ENCODE assay signal across 30 cellular contexts in the genomic region with DNA sequence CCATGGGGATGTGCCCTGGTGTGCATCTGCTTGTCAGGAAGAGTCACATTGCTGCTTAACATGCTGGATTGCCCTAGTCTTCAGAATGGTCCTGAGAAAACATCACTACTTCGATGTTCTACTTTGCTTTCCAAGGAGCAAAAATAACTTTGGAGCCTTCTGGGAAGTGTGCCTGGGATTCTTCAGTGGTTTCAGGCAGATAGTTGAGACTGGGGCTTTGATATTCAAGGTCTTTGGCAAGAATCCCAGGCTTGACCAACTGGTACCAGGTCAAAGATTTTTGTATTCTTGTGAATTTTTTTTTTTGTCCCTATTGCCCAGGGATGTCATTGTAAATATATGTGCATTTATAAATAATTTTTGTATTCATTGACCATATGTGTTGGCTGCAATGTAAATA.
"Had no signal": no experiment of that assay in that cellular context is flagged by ENCODE, and none has a peak within 500 bp of the region (broad histone marks: within the 10 kb centered on the region; RNA-seq: fewer than 3 reads in every experiment).

No MANE protein-coding gene starts in this region.

- FAIRE-seq: endometrium, frontal cortex, islet of Langerhans had no signal

- H3K9ac ChIP-seq: parathyroid adenoma had no signal

- H3K4me1 ChIP-seq: colonic mucosa, esophagus squamous epithelium, parathyroid adenoma, right atrium auricular region had no signal

- H3K27ac ChIP-seq: colonic mucosa, epithelial cell of prostate, esophagus squamous epithelium, left ventricle myocardium inferior, parathyroid adenoma, psoas muscle, right atrium auricular region had no signal

- H3K9me3 Mint-ChIP-seq: activated CD4-positive, alpha-beta memory T cell treated with anti-CD3 and anti-CD28 coated beads for 36 hours; activated CD4-positive, alpha-beta T cell treated with anti-CD3 and anti-CD28 coated beads, Interleukin-2, amount 10 ng/mL, durations not matched to agents 24 days and 14 days; activated naive CD4-positive, alpha-beta T cell treated with anti-CD3 and anti-CD28 coated beads, Interleukin-2, amount 10 ng/mL, durations not matched to agents 7 days and 5 days; naive thymus-derived CD4-positive, alpha-beta T cell; stimulated activated naive CD8-positive, alpha-beta T cell treated with anti-CD3 and anti-CD28 coated beads, Interleukin-15, Interleukin-2, amounts not matched to agents 100 ng/mL and 50 ng/mL, for 24 hours had no signal

- H2AFZ ChIP-seq: parathyroid adenoma had no signal

- H3K27me3 Mint-ChIP-seq: activated CD4-positive, alpha-beta memory T cell treated with anti-CD3 and anti-CD28 coated beads for 36 hours; activated CD4-positive, alpha-beta T cell treated with anti-CD3 and anti-CD28 coated beads, Interleukin-2, amount 10 ng/mL, durations not matched to agents 24 days and 14 days; activated naive CD4-positive, alpha-beta T cell treated with anti-CD3 and anti-CD28 coated beads, Interleukin-2, amount 10 ng/mL, durations not matched to agents 7 days and 5 days; activated naive CD8-positive, alpha-beta T cell treated with anti-CD3 and anti-CD28 coated beads, Interleukin-2, amount 10 ng/mL, durations not matched to agents 7 days and 5 days; naive thymus-derived CD4-positive, alpha-beta T cell; stimulated activated naive CD8-positive, alpha-beta T cell treated with anti-CD3 and anti-CD28 coated beads, Interleukin-15, Interleukin-2, amounts not matched to agents 100 ng/mL and 50 ng/mL, for 24 hours; T-helper 17 cell had no signal

- H3K27ac Mint-ChIP-seq: activated CD4-positive, alpha-beta memory T cell treated with anti-CD3 and anti-CD28 coated beads for 36 hours; activated CD4-positive, alpha-beta T cell treated with anti-CD3 and anti-CD28 coated beads, Interleukin-2, amount 10 ng/mL, durations not matched to agents 24 days and 14 days; activated naive CD4-positive, alpha-beta T cell treated with anti-CD3 and anti-CD28 coated beads, Interleukin-2, amount 10 ng/mL, durations not matched to agents 7 days and 5 days; activated naive CD8-positive, alpha-beta T cell treated with anti-CD3 and anti-CD28 coated beads, Interleukin-2, amount 10 ng/mL, durations not matched to agents 7 days and 5 days; stimulated activated naive CD8-positive, alpha-beta T cell treated with anti-CD3 and anti-CD28 coated beads, Interleukin-15, Interleukin-2, amounts not matched to agents 100 ng/mL and 50 ng/mL, for 24 hours; T-helper 17 cell had no signal

- H3K4me3 ChIP-seq: colonic mucosa, esophagus squamous epithelium, left ventricle myocardium inferior, lung, mucosa of descending colon, psoas muscle, right atrium auricular region, thyroid gland had no signal

- H3K79me2 ChIP-seq: parathyroid adenoma had no signal

- DNase-seq: activated CD4-positive, alpha-beta memory T cell treated with anti-CD3 and anti-CD28 coated beads for 36 hours; activated CD4-positive, alpha-beta T cell treated with anti-CD3 and anti-CD28 coated beads, Interleukin-2, amount 10 ng/mL, durations not matched to agents 24 days and 14 days; activated CD4-positive, CD25-positive, alpha-beta regulatory T cell treated with anti-CD3 and anti-CD28 coated beads, Interleukin-2, amount 50 U/mL, for 72 hours; activated CD8-positive, alpha-beta memory T cell treated with anti-CD3 and anti-CD28 coated beads, Interleukin-2, amount 50 U/mL, for 4 hours; activated gamma-delta T cell; activated naive CD4-positive, alpha-beta T cell treated with anti-CD3 and anti-CD28 coated beads, Interleukin-2, amount 10 ng/mL, durations not matched to agents 7 days and 5 days; activated naive CD8-positive, alpha-beta T cell treated with anti-CD3 and anti-CD28 coated beads, Interleukin-2, amount 10 ng/mL, durations not matched to agents 7 days and 5 days; activated T-cell treated with anti-CD3 and anti-CD28 coated beads, Interleukin-2, amount 50 U/mL, for 1 hour; amygdala; colonic mucosa; effector CD8-positive, alpha-beta T cell; esophagus squamous epithelium; glutamatergic neuron; left ventricle myocardium inferior; mucosa of descending colon; naive thymus-derived CD4-positive, alpha-beta T cell; nucleus accumbens; psoas muscle; stimulated activated CD4-positive, alpha-beta T cell treated with anti-CD3 and anti-CD28 coated beads, Interleukin-12 subunit alpha, Interleukin-12 subunit beta, amount 100 ng/mL, for 4 hours; stimulated activated CD4-positive, alpha-beta T cell treated with anti-CD3 and anti-CD28 coated beads, Interleukin-4, amount 100 ng/mL, for 1 hour; T-helper 17 cell; thyroid gland had no signal

- H3K27me3 ChIP-seq: colonic mucosa, esophagus squamous epithelium, right atrium auricular region, thyroid gland had no signal

- H3K4me1 Mint-ChIP-seq: activated CD4-positive, alpha-beta T cell treated with anti-CD3 and anti-CD28 coated beads, Interleukin-2, amount 10 ng/mL, durations not matched to agents 24 days and 14 days; activated naive CD4-positive, alpha-beta T cell treated with anti-CD3 and anti-CD28 coated beads, Interleukin-2, amount 10 ng/mL, durations not matched to agents 7 days and 5 days had no signal

- ATAC-seq: mucosa of descending colon; naive thymus-derived CD4-positive, alpha-beta T cell; psoas muscle; T-helper 17 cell had no signal

- H3K9me3 ChIP-seq: colonic mucosa, esophagus squamous epithelium, left ventricle myocardium inferior, mucosa of descending colon, psoas muscle, right atrium auricular region, thyroid gland had no signal

- H3K4me3 Mint-ChIP-seq: activated CD4-positive, alpha-beta memory T cell treated with anti-CD3 and anti-CD28 coated beads for 36 hours; activated CD4-positive, alpha-beta T cell treated with anti-CD3 and anti-CD28 coated beads, Interleukin-2, amount 10 ng/mL, durations not matched to agents 24 days and 14 days; activated naive CD4-positive, alpha-beta T cell treated with anti-CD3 and anti-CD28 coated beads, Interleukin-2, amount 10 ng/mL, durations not matched to agents 7 days and 5 days; activated naive CD8-positive, alpha-beta T cell treated with anti-CD3 and anti-CD28 coated beads, Interleukin-2, amount 10 ng/mL, durations not matched to agents 7 days and 5 days; naive thymus-derived CD4-positive, alpha-beta T cell; stimulated activated naive CD8-positive, alpha-beta T cell treated with anti-CD3 and anti-CD28 coated beads, Interleukin-15, Interleukin-2, amounts not matched to agents 100 ng/mL and 50 ng/mL, for 24 hours; T-helper 17 cell had no signal
